ENCODE assay signal across 1 cellular context in genomic region chr1:8870605-8871538, GRCh38.
A peak's percentile ranks its signal among the peaks of the same experiment; 100 is the strongest.
TF ChIP-seq lines count a peak whose summit lies in the region.

No MANE protein-coding gene starts in this region.

TF ChIP-seq in GM12878, 131 proteins besides CTCF, POLR2A, EP300 and RAD21 (continued from another document):
- TF ChIP-seq POLR2AphosphoS5 (IDR thresholded peaks at IDR 0.05; ENCODE audit: low read length), result peak; percentile 64
- no peak for TF ChIP-seq CHD2 (IDR thresholded peaks at IDR 0.05; ENCODE audit: borderline replicate concordance, low read depth, low read length)
- no peak for TF ChIP-seq SMC3 (IDR thresholded peaks at IDR 0.05; ENCODE audit: borderline replicate concordance, low read length)
